In the genomic region with DNA sequence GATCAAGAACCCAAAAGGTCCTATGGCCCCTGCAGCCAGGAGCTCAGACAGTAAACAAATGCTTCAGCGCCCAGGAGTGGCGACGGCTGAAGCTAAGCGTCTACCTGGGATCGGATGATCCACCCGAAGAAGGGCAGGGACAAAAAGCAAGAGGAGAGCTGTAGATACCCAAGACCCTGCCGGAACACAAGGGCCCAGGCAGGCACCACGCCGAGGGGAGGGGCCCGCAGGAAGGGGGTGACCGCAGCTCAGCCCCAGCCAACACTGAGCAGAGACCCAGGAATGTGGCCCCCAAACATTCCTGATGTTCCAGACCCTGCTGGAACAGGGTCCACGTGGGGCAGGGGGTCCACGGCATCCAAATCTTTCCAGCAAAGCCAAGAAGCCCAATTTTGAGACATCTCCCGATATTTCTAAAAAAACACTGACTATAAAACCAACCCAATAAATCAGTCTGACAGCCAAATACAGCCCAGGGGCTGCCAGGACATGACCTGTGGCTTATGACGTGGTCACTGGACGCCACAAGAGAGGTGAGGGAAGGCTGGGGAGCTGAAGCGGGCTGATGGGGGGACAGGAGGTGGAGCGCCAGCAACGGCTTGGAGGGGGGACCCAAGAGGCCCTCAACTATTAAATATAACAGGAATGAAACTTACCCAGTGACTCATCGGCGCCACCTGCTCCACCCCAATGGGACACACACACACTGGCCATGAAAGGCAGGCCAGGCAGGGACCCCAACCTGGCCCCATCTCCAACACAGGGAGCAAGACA, we compare ENCODE assay signal across 9 cellular contexts. TPM values are rescaled to one million over a fixed set of nuclear protein-coding genes. Genes with fewer than 3 reads are reported as not detected.
DNase-seq lines count a peak whose midpoint lies in the region; ATAC-seq, FAIRE-seq and TF ChIP-seq lines count a peak whose summit lies in the region.
"Had no signal": no experiment of that assay in that cellular context is flagged by ENCODE, and none has a peak within 500 bp of the region (broad histone marks: within the 10 kb centered on the region; RNA-seq: fewer than 3 reads in every experiment).

No MANE protein-coding gene starts in this region.

- ATAC-seq in HG02970 (IDR thresholded peaks at IDR 0.05; ENCODE audit: low FRiP score, unreplicated experiment) (no peak), HG02678 (IDR thresholded peaks at IDR 0.05; ENCODE audit: unreplicated experiment) (no peak)

- peak; percentile 19 for DNase-seq in stimulated activated CD4-positive, alpha-beta T cell treated with anti-CD3 and anti-CD28 coated beads, Interleukin-15, amount 100 ng/mL, for 24 hours
- DNase-seq in stimulated activated CD4-positive, alpha-beta T cell treated with anti-CD3 and anti-CD28 coated beads, Interleukin-2, amount 100 ng/mL, for 24 hours: no peak
- no peak for DNase-seq in astrocyte of the cerebellum (ENCODE audit: low read depth)
- DNase-seq in superior temporal gyrus (ENCODE audit: extremely low spot score): no peak
- no peak for DNase-seq in urothelium cell line (ENCODE audit: low spot score)

- peak overlapping the region; percentile 58 for H3K27ac ChIP-seq in mesodermal cell (ENCODE audit: low read depth, low read length, severe bottlenecking)

- H3K4me3 ChIP-seq in astrocyte of the cerebellum (ENCODE audit: low read depth, low read length) (no peak overlapping the region), mesodermal cell (ENCODE audit: extremely low read depth, insufficient read depth, low read length, poor library complexity, severe bottlenecking) (no peak overlapping the region)
- H3K4me3 ChIP-seq: thoracic aorta had no signal

- WGBS in mesodermal cell (ENCODE audit: insufficient coverage in 2 of 2), 2 experiments: 89 to 93% methylated on average over 15 to 16 of the region's 21 CpGs

- H3K9me3 ChIP-seq in mesodermal cell (ENCODE audit: control insufficient read depth, low read length): no peaks in the 10 kb centered on the region
- H3K9me3 ChIP-seq: thoracic aorta had no signal

- peak; percentile 12 for TF ChIP-seq CTCF in astrocyte of the cerebellum (IDR thresholded peaks at IDR 0.05; ENCODE audit: low read depth, low read length, missing control alignments)

- H3K4me1 ChIP-seq in mesodermal cell (ENCODE audit: control insufficient read depth, insufficient read depth, low read length, poor library complexity, severe bottlenecking): peaks cover 46% of the 10 kb centered on the region

- no peak for FAIRE-seq in urothelium cell line (lab: Jason Lieb, UNC)

- peaks cover 20% of the 10 kb centered on the region for H3K36me3 ChIP-seq in mesodermal cell (ENCODE audit: control insufficient read depth, insufficient read depth, low read length)
- H3K36me3 ChIP-seq: thoracic aorta had no signal

- in situ Hi-C loops in astrocyte of the cerebellum (cut with HindIII; ENCODE audit: low sequenced_read_pairs): no loop called here

RNA-seq across cellular contexts. Expression of a gene that starts 58.9 kb away (rescaled TPM):
- polyA plus RNA-seq in mesodermal cell (2013, experiment 1 of 2): 156 TPM
- 115 TPM for polyA plus RNA-seq in mesodermal cell (2013, experiment 2 of 2)
